ENCODE assay signal across 16 cellular contexts in the genomic region with DNA sequence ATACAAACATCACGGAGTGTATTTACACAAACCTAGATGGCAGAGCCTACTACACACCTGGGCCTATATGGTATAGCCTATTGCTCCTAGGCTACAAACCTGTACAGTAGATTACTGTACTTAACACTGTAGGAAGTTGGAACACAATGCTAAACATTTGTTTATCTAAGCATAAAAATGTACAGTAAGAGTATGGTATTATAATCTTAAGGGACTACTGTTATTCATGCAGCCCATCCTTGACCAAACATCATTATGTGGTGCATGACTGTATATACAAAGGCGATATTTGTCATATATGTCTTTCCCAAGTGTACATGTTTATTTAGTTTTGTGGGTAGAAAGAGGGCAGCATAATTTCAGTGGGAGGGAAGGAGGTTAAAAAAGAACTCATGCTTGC.
DNase-seq lines count a peak whose midpoint lies in the region; ATAC-seq and TF ChIP-seq lines count a peak whose summit lies in the region.
"Had no signal": no experiment of that assay in that cellular context is flagged by ENCODE, and none has a peak within 500 bp of the region (broad histone marks: within the 10 kb centered on the region; RNA-seq: fewer than 3 reads in every experiment).

No MANE protein-coding gene starts in this region.

- no peaks in the 10 kb centered on the region for H3F3A ChIP-seq in PC-3 (ENCODE audit: low read length, unreplicated experiment)

- no peaks in the 10 kb centered on the region for H3K27me3 ChIP-seq in PC-3 (ENCODE audit: low read length)

- ATAC-seq in PC-3: peak; percentile 56
- ATAC-seq: A549 had no signal

- no peak overlapping the region for H3K27ac ChIP-seq in PC-3 (ENCODE audit: low read length)
- H3K27ac ChIP-seq: A549 had no signal

- no peaks in the 10 kb centered on the region for H4K20me1 ChIP-seq in PC-3 (ENCODE audit: low read length)

- H2AFZ ChIP-seq in PC-3 (ENCODE audit: low read length): no peak overlapping the region

- no peak overlapping the region for H3K4me2 ChIP-seq in PC-3 (ENCODE audit: low read length)
- H3K4me2 ChIP-seq: A549 had no signal

- no peak for TF ChIP-seq CTCF in PC-3 (conservative IDR thresholded peaks at IDR 0.05; ENCODE audit: low read depth, low read length)

- CTCF ChIA-PET in PC-3 (lab: Charles Lee): no interaction called here

- no peaks in the 10 kb centered on the region for H3K4me1 ChIP-seq in PC-3 (ENCODE audit: insufficient read depth, low read length)
- H3K4me1 ChIP-seq: A549, Caco-2 had no signal

- H3K79me2 ChIP-seq in PC-3 (ENCODE audit: low read length): no peaks in the 10 kb centered on the region

- no peak overlapping the region for H3K4me3 ChIP-seq in PC-3 (ENCODE audit: low read length)
- H3K4me3 ChIP-seq: A549 had no signal

- intact Hi-C loops in PC-3 (cut with micrococcal nuclease): loop anchor here (10.0 kb wide), 1 partner anchor 123 kb away; no protein-coding TSS in a partner anchor

- peak; percentile 18 for DNase-seq in COLO668 (lab: John Stamatoyannopoulos, UW; ENCODE audit: unreplicated experiment)
- DNase-seq in DMS53 treated with DMSO at 0.1 percent for 48 hours (lab: John Stamatoyannopoulos, UW; ENCODE audit: unreplicated experiment): peak; percentile 54
- DNase-seq in PC-3: peak; percentile 4
- no peak for DNase-seq in LoVo (ENCODE audit: low spot score)
- DNase-seq in DMS79 (lab: John Stamatoyannopoulos, UW): no peak
- no peak for DNase-seq in SKM-1 (lab: John Stamatoyannopoulos, UW; ENCODE audit: unreplicated experiment)
- DNase-seq: 8988T; ACHN; C1 segment of cervical spinal cord; Caco-2; CD4-positive, alpha-beta memory T cell; DMS153; DND-41; H7; HCEC 1CT had no signal

- H3K9ac ChIP-seq in PC-3 (ENCODE audit: low read length): no peak overlapping the region

- no peaks in the 10 kb centered on the region for H3K9me2 ChIP-seq in PC-3 (replicated peaks; ENCODE audit: low read length)

- H3K9me3 ChIP-seq in PC-3 (ENCODE audit: low read length): no peaks in the 10 kb centered on the region
- H3K9me3 ChIP-seq: A549, Caco-2 had no signal

- POLR2A ChIA-PET in PC-3 (lab: Charles Lee; ENCODE audit: unreplicated experiment): no interaction called here

- no TSS peak for BruUV-seq in PC-3 (replicated peaks; lab: Mats Ljungman, UMichigan)

- no peaks in the 10 kb centered on the region for H3K36me3 ChIP-seq in PC-3 (ENCODE audit: low read depth, low read length)

Comparison
In these comparisons a context has a peak if more than half of its experiments do, and no peak if none do; other contexts are left out.
1. DNase-seq: peak in COLO668 (single experiment), DMS53 treated with DMSO at 0.1 percent for 48 hours (single experiment) and PC-3 (single experiment); none in LoVo (single experiment), DMS79 (single experiment) and SKM-1 (single experiment).